Comparison of ENCODE assay signal across 13 cellular contexts in genomic region chr7:99381664-99382075, GRCh38. TPM values are rescaled to one million over a fixed set of nuclear protein-coding genes. Genes with fewer than 3 reads are reported as not detected.
A peak's percentile ranks its signal among the peaks of the same experiment; 100 is the strongest.
DNase-seq lines count a peak whose midpoint lies in the region; ATAC-seq, FAIRE-seq and TF ChIP-seq lines count a peak whose summit lies in the region.
"Had no signal": no experiment of that assay in that cellular context is flagged by ENCODE, and none has a peak within 500 bp of the region (broad histone marks: within the 10 kb centered on the region; RNA-seq: fewer than 3 reads in every experiment).

No MANE protein-coding gene starts in this region.

- H3K36me3 ChIP-seq in endothelial cell of umbilical vein (ENCODE audit: control insufficient read depth in 2 of 2, extremely low read depth in 1 of 2, insufficient read depth in 2 of 2, low read length in 2 of 2) (peaks cover 14 to 15% of the 10 kb centered on the region in 2 experiments), MG63 (peaks cover 13% of the 10 kb centered on the region)

- no peak for FAIRE-seq in endothelial cell of umbilical vein (lab: Jason Lieb, UNC)
- FAIRE-seq: HTR-8/SVneo had no signal

- no peak for ATAC-seq in activated naive CD4-positive, alpha-beta T cell treated with anti-CD3 and anti-CD28 coated beads, Interleukin-2, amount 50 U/mL, for 72 hours
- ATAC-seq in stimulated activated naive B cell treated with anti-CD40 and anti-IgM and Interleukin-4, amounts not matched to agents 10 μg/mL and 1 μg/mL and 100 μg/mL, for 72 hours (replicated peaks): no peak
- ATAC-seq in HG03571 (IDR thresholded peaks at IDR 0.05; ENCODE audit: unreplicated experiment): no peak

- no peaks in the 10 kb centered on the region for H3K9me1 ChIP-seq in endothelial cell of umbilical vein (replicated peaks; ENCODE audit: control insufficient read depth, extremely low read depth, insufficient read depth, low read length)

- peaks cover 60% of the 10 kb centered on the region for H3K79me2 ChIP-seq in endothelial cell of umbilical vein (ENCODE audit: control insufficient read depth, insufficient read depth, low read length)

- intact Hi-C loops in endothelial cell of umbilical vein (cut with micrococcal nuclease): no loop called here

- peaks cover 55% of the 10 kb centered on the region for H3K4me1 Mint-ChIP-seq in activated naive CD4-positive, alpha-beta T cell treated with anti-CD3 and anti-CD28 coated beads, Interleukin-2, amount 50 U/mL, for 24 hours
- peaks cover 39 to 89% of the 10 kb centered on the region in 2 donors for H3K4me1 Mint-ChIP-seq in stimulated activated naive B cell treated with anti-CD40 and anti-IgM and Interleukin-4, amounts not matched to agents 10 μg/mL and 1 μg/mL and 100 μg/mL, for 72 hours

- H3K27me3 Mint-ChIP-seq in activated naive CD4-positive, alpha-beta T cell treated with anti-CD3 and anti-CD28 coated beads, Interleukin-2, amount 50 U/mL, for 24 hours: no peaks in the 10 kb centered on the region
- no peaks in the 10 kb centered on the region for H3K27me3 Mint-ChIP-seq in stimulated activated naive B cell treated with anti-CD40 and anti-IgM and Interleukin-4, amounts not matched to agents 10 μg/mL and 1 μg/mL and 100 μg/mL, for 72 hours

- H3K27me3 ChIP-seq in endothelial cell of umbilical vein (ENCODE audit: control insufficient read depth in 2 of 2, insufficient read depth in 2 of 2, low read length in 2 of 2) (no peaks in the 10 kb centered on the region), MG63 (no peaks in the 10 kb centered on the region)

- no peak overlapping the region for H2AFZ ChIP-seq in endothelial cell of umbilical vein (ENCODE audit: low read depth, low read length)

- H3K4me3 Mint-ChIP-seq in activated naive CD4-positive, alpha-beta T cell treated with anti-CD3 and anti-CD28 coated beads, Interleukin-2, amount 50 U/mL, for 24 hours: peak overlapping the region; percentile 77
- peak overlapping the region; percentile 86 to 90 for H3K4me3 Mint-ChIP-seq in stimulated activated naive B cell treated with anti-CD40 and anti-IgM and Interleukin-4, amounts not matched to agents 10 μg/mL and 1 μg/mL and 100 μg/mL, for 72 hours

- dilution Hi-C loops in endothelial cell of umbilical vein (cut with MboI; ENCODE audit: extremely low pct_ligation_motif_present, low sequenced_read_pairs): no loop called here

- H3K36me3 Mint-ChIP-seq in activated naive CD4-positive, alpha-beta T cell treated with anti-CD3 and anti-CD28 coated beads, Interleukin-2, amount 50 U/mL, for 24 hours: peaks cover 7% of the 10 kb centered on the region
- H3K36me3 Mint-ChIP-seq in activated naive CD4-positive, alpha-beta T cell treated with anti-CD3 and anti-CD28 coated beads, Interleukin-2, amount 50 U/mL, for 72 hours: peaks cover 13 to 35% of the 10 kb centered on the region in 2 donors
- H3K36me3 Mint-ChIP-seq in stimulated activated naive B cell treated with anti-CD40 and anti-IgM and Interleukin-4, amounts not matched to agents 10 μg/mL and 1 μg/mL and 100 μg/mL, for 72 hours: peaks cover 52 to 63% of the 10 kb centered on the region in 2 donors

- no peaks in the 10 kb centered on the region for H3K9me3 ChIP-seq in endothelial cell of umbilical vein (replicated peaks; ENCODE audit: control insufficient read depth, insufficient read depth, low read length)
- no peaks in the 10 kb centered on the region for H3K9me3 ChIP-seq in MG63

- peaks cover 26% of the 10 kb centered on the region for H3K4me1 ChIP-seq in endothelial cell of umbilical vein (ENCODE audit: control insufficient read depth, extremely low read depth, insufficient read depth, low read length)

- POLR2A ChIA-PET in endothelial cell of umbilical vein (lab: Charles Lee): no interaction called here

- no peak overlapping the region for H3K4me2 ChIP-seq in endothelial cell of umbilical vein (ENCODE audit: insufficient read depth, low read length)

- BruUV-seq in endothelial cell of umbilical vein (replicated peaks; lab: Mats Ljungman, UMichigan): no TSS peak

- H3K9me3 Mint-ChIP-seq in activated naive CD4-positive, alpha-beta T cell treated with anti-CD3 and anti-CD28 coated beads, Interleukin-2, amount 50 U/mL, for 24 hours: no peaks in the 10 kb centered on the region
- H3K9me3 Mint-ChIP-seq in activated naive CD4-positive, alpha-beta T cell treated with anti-CD3 and anti-CD28 coated beads, Interleukin-2, amount 50 U/mL, for 72 hours: no peaks in the 10 kb centered on the region
- no peaks in the 10 kb centered on the region for H3K9me3 Mint-ChIP-seq in stimulated activated naive B cell treated with anti-CD40 and anti-IgM and Interleukin-4, amounts not matched to agents 10 μg/mL and 1 μg/mL and 100 μg/mL, for 72 hours

- peak overlapping the region; percentile 92 for H3K27ac Mint-ChIP-seq in activated naive CD4-positive, alpha-beta T cell treated with anti-CD3 and anti-CD28 coated beads, Interleukin-2, amount 50 U/mL, for 24 hours
- H3K27ac Mint-ChIP-seq in activated naive CD4-positive, alpha-beta T cell treated with anti-CD3 and anti-CD28 coated beads, Interleukin-2, amount 50 U/mL, for 72 hours: peak overlapping the region in 1 of 2 donors; percentile 93
- peak overlapping the region; percentile 99 for H3K27ac Mint-ChIP-seq in stimulated activated naive B cell treated with anti-CD40 and anti-IgM and Interleukin-4, amounts not matched to agents 10 μg/mL and 1 μg/mL and 100 μg/mL, for 72 hours

- H3K4me3 ChIP-seq in endothelial cell of umbilical vein (replicated peaks in 1 of 3; ENCODE audit: insufficient read depth in 1 of 3, low read depth in 1 of 3, low read length in 3 of 3) (no peak overlapping the region), MG63 (no peak overlapping the region)

- DNase-seq in activated naive CD4-positive, alpha-beta T cell treated with anti-CD3 and anti-CD28 coated beads, Interleukin-2, amount 50 U/mL, for 72 hours (ENCODE audit: low spot score in 2 of 2): no peak
- DNase-seq in RPMI8226: peak; percentile 63
- DNase-seq in endothelial cell of umbilical vein (ENCODE audit: low read depth, low spot score): no peak
- DNase-seq in stimulated activated naive B cell treated with anti-CD40 and anti-IgM and Interleukin-4, amounts not matched to agents 10 μg/mL and 1 μg/mL and 100 μg/mL, for 72 hours: no peak
- no peak for DNase-seq in MG63
- no peak for DNase-seq in NCI-H1930 (lab: John Stamatoyannopoulos, UW)
- DNase-seq: hypothalamus, mammary epithelial cell, NCI-H446 treated with DMSO at 0.1 percent for 48 hours, posterior cingulate gyrus had no signal

- H4K20me1 ChIP-seq in endothelial cell of umbilical vein (replicated peaks; ENCODE audit: control insufficient read depth, extremely low read depth, insufficient read depth, low read length): no peaks in the 10 kb centered on the region

- H3K27ac ChIP-seq in endothelial cell of umbilical vein (ENCODE audit: insufficient read depth, low read depth, low read length): no peak overlapping the region

- TF ChIP-seq POLR2A in endothelial cell of umbilical vein (IDR thresholded peaks at IDR 0.05; ENCODE audit: low read depth, low read length): peak; percentile 4

- TF ChIP-seq CTCF in endothelial cell of umbilical vein (IDR thresholded peaks at IDR 0.05; ENCODE audit: extremely low read depth in 1 of 2, insufficient read depth in 1 of 2, low read depth in 1 of 2, low read length in 2 of 2): no peak

- no peak overlapping the region for H3K9ac ChIP-seq in endothelial cell of umbilical vein (replicated peaks; ENCODE audit: extremely low read depth, insufficient read depth, low read length)

- CTCF ChIA-PET in endothelial cell of umbilical vein (lab: Charles Lee): no interaction called here

RNA-seq across cellular contexts. Expression of gene ARPC1B, which starts 7.1 kb away (rescaled TPM):
- 100 to 1,000 TPM; 254 to 333 TPM for total RNA-seq in activated naive CD4-positive, alpha-beta T cell treated with anti-CD3 and anti-CD28 coated beads, Interleukin-2, amount 50 U/mL, for 72 hours
- total RNA-seq in endothelial cell of umbilical vein: 232 and 294 TPM in 2 replicates
- 732 and 831 TPM in 2 replicates for polyA plus RNA-seq in endothelial cell of umbilical vein
- polyA plus RNA-seq in endothelial cell of umbilical vein (2011; cell fraction: cytosol; rRNA removed): 592 and 680 TPM in 2 replicates
- 240 and 298 TPM in 2 replicates for polyA plus RNA-seq in endothelial cell of umbilical vein (2011; cell fraction: nucleus; rRNA removed)
- polyA plus RNA-seq in endothelial cell of umbilical vein (2012): 433 and 461 TPM in 2 replicates
- polyA minus RNA-seq in endothelial cell of umbilical vein: 177 and 244 TPM in 2 replicates
- polyA minus RNA-seq in endothelial cell of umbilical vein (2011; cell fraction: cytosol; rRNA and poly(A)+ RNA removed): 51.4 TPM
- polyA minus RNA-seq in endothelial cell of umbilical vein (2011; cell fraction: nucleus; rRNA and poly(A)+ RNA removed): 67.8 and 124 TPM in 2 replicates
- total RNA-seq in MG63 (2014; rRNA removed; shearing (Covaris generic); ENCODE audit: low replicate concordance): 164 and 230 TPM in 2 replicates

RNA-seq across cellular contexts. Expression of gene PDAP1, which starts 26.7 kb away (rescaled TPM):
- total RNA-seq in activated naive CD4-positive, alpha-beta T cell treated with anti-CD3 and anti-CD28 coated beads, Interleukin-2, amount 50 U/mL, for 72 hours: 100 to 1,000 TPM; 101 to 148 TPM
- total RNA-seq in endothelial cell of umbilical vein: 148 and 150 TPM in 2 replicates
- 19.3 and 32.6 TPM in 2 replicates for polyA plus RNA-seq in endothelial cell of umbilical vein
- polyA plus RNA-seq in endothelial cell of umbilical vein (2011; cell fraction: cytosol; rRNA removed): 91.8 and 121 TPM in 2 replicates
- 44.7 and 69.2 TPM in 2 replicates for polyA plus RNA-seq in endothelial cell of umbilical vein (2011; cell fraction: nucleus; rRNA removed)
- polyA plus RNA-seq in endothelial cell of umbilical vein (2012): 144 and 167 TPM in 2 replicates
- polyA minus RNA-seq in endothelial cell of umbilical vein: 11.9 and 14.5 TPM in 2 replicates
- polyA minus RNA-seq in endothelial cell of umbilical vein (2011; cell fraction: cytosol; rRNA and poly(A)+ RNA removed): 22.3 TPM
- 6.2 and 6.3 TPM in 2 replicates for polyA minus RNA-seq in endothelial cell of umbilical vein (2011; cell fraction: nucleus; rRNA and poly(A)+ RNA removed)
- total RNA-seq in MG63 (2014; rRNA removed; shearing (Covaris generic); ENCODE audit: low replicate concordance): 156 and 207 TPM in 2 replicates

RNA-seq across cellular contexts. Expression of gene BUD31, which starts 27.1 kb away (rescaled TPM):
- 100 to 1,000 TPM; 131 to 135 TPM for total RNA-seq in activated naive CD4-positive, alpha-beta T cell treated with anti-CD3 and anti-CD28 coated beads, Interleukin-2, amount 50 U/mL, for 72 hours
- total RNA-seq in endothelial cell of umbilical vein: 113 and 122 TPM in 2 replicates
- polyA plus RNA-seq in endothelial cell of umbilical vein: 67.1 and 67.8 TPM in 2 replicates
- 89.4 and 102 TPM in 2 replicates for polyA plus RNA-seq in endothelial cell of umbilical vein (2011; cell fraction: cytosol; rRNA removed)
- polyA plus RNA-seq in endothelial cell of umbilical vein (2011; cell fraction: nucleus; rRNA removed): 51.2 and 54.0 TPM in 2 replicates
- polyA plus RNA-seq in endothelial cell of umbilical vein (2012): 72.9 and 103 TPM in 2 replicates
- 48.1 and 55.6 TPM in 2 replicates for polyA minus RNA-seq in endothelial cell of umbilical vein
- polyA minus RNA-seq in endothelial cell of umbilical vein (2011; cell fraction: cytosol; rRNA and poly(A)+ RNA removed): 33.1 TPM
- 15.5 and 17.6 TPM in 2 replicates for polyA minus RNA-seq in endothelial cell of umbilical vein (2011; cell fraction: nucleus; rRNA and poly(A)+ RNA removed)
- 52.0 and 69.0 TPM in 2 replicates for total RNA-seq in MG63 (2014; rRNA removed; shearing (Covaris generic); ENCODE audit: low replicate concordance)

RNA-seq across cellular contexts. Expression of gene ARPC1A, which starts 56.0 kb away (rescaled TPM):
- total RNA-seq in activated naive CD4-positive, alpha-beta T cell treated with anti-CD3 and anti-CD28 coated beads, Interleukin-2, amount 50 U/mL, for 72 hours: 10 to 100 TPM; 43.5 to 57.2 TPM
- total RNA-seq in endothelial cell of umbilical vein: 243 TPM in 2 replicates
- polyA plus RNA-seq in endothelial cell of umbilical vein: 171 and 200 TPM in 2 replicates
- 228 and 253 TPM in 2 replicates for polyA plus RNA-seq in endothelial cell of umbilical vein (2011; cell fraction: cytosol; rRNA removed)
- polyA plus RNA-seq in endothelial cell of umbilical vein (2011; cell fraction: nucleus; rRNA removed): 93.3 and 93.9 TPM in 2 replicates
- 183 and 257 TPM in 2 replicates for polyA plus RNA-seq in endothelial cell of umbilical vein (2012)
- polyA minus RNA-seq in endothelial cell of umbilical vein: 164 and 173 TPM in 2 replicates
- polyA minus RNA-seq in endothelial cell of umbilical vein (2011; cell fraction: cytosol; rRNA and poly(A)+ RNA removed): 60.8 TPM
- polyA minus RNA-seq in endothelial cell of umbilical vein (2011; cell fraction: nucleus; rRNA and poly(A)+ RNA removed): 45.1 and 49.6 TPM in 2 replicates
- total RNA-seq in MG63 (2014; rRNA removed; shearing (Covaris generic); ENCODE audit: low replicate concordance): 75.8 and 89.8 TPM in 2 replicates

RNA-seq across cellular contexts. Expression of gene PTCD1, which starts 56.9 kb away (rescaled TPM):
- total RNA-seq in activated naive CD4-positive, alpha-beta T cell treated with anti-CD3 and anti-CD28 coated beads, Interleukin-2, amount 50 U/mL, for 72 hours: 1 to 10 TPM; 4.4 to 4.5 TPM
- 6.9 and 9.6 TPM in 2 replicates for total RNA-seq in endothelial cell of umbilical vein
- polyA plus RNA-seq in endothelial cell of umbilical vein: 3.8 and 4.2 TPM in 2 replicates
- polyA plus RNA-seq in endothelial cell of umbilical vein (2011; cell fraction: cytosol; rRNA removed): 2.6 and 3.6 TPM in 2 replicates
- polyA plus RNA-seq in endothelial cell of umbilical vein (2011; cell fraction: nucleus; rRNA removed): 6.4 TPM in 2 replicates
- polyA plus RNA-seq in endothelial cell of umbilical vein (2012): 3.3 and 3.9 TPM in 2 replicates
- polyA minus RNA-seq in endothelial cell of umbilical vein: 2.9 and 3.2 TPM in 2 replicates
- 5.2 TPM for polyA minus RNA-seq in endothelial cell of umbilical vein (2011; cell fraction: cytosol; rRNA and poly(A)+ RNA removed)
- polyA minus RNA-seq in endothelial cell of umbilical vein (2011; cell fraction: nucleus; rRNA and poly(A)+ RNA removed): 3.5 and 3.7 TPM in 2 replicates
- total RNA-seq in MG63 (2014; rRNA removed; shearing (Covaris generic); ENCODE audit: low replicate concordance): 6.9 and 7.3 TPM in 2 replicates
